8 cellular contexts compared by ENCODE assay signal in genomic region chr6:31952140-31952805, GRCh38. TPM values are rescaled to one million over a fixed set of nuclear protein-coding genes. Genes with fewer than 3 reads are reported as not detected.
DNase-seq lines count a peak whose midpoint lies in the region; ATAC-seq and TF ChIP-seq lines count a peak whose summit lies in the region.

No MANE protein-coding gene starts in this region.

- H3K36me3 ChIP-seq in muscle layer of colon (ENCODE audit: insufficient read depth, low read length) (peaks cover 56% of the 10 kb centered on the region), aorta (ENCODE audit: control insufficient read depth in 1 of 2, insufficient read depth in 2 of 2, low read length in 1 of 2) (peaks cover 0 to 6% of the 10 kb centered on the region in 2 donors)

- TF ChIP-seq CTCF in VCaP (conservative IDR thresholded peaks at IDR 0.05) (peak; percentile 89), epithelial cell of esophagus (IDR thresholded peaks at IDR 0.05; ENCODE audit: insufficient read depth, low read depth, low read length, missing control alignments) (peak; percentile 81)

- H3K9me3 ChIP-seq in muscle layer of colon (ENCODE audit: low read length) (no peaks in the 10 kb centered on the region), aorta (ENCODE audit: control insufficient read depth, low read length) (no peaks in the 10 kb centered on the region)

- H3K27me3 ChIP-seq in muscle layer of colon (ENCODE audit: control insufficient read depth in 1 of 2, insufficient read depth in 2 of 2, low read length in 2 of 2) (no peaks in the 10 kb centered on the region), aorta (ENCODE audit: control insufficient read depth in 1 of 2, insufficient read depth in 2 of 2, low read length in 1 of 2) (no peaks in the 10 kb centered on the region)

- 32 to 36% methylated on average over 5 of the region's 5 CpGs for WGBS in aorta, 2 donors

- no peak for TF ChIP-seq EP300 in Ishikawa (IDR thresholded peaks at IDR 0.05; ENCODE audit: borderline replicate concordance)

- H3K27ac ChIP-seq in VCaP, result no peak overlapping the region
- H3K27ac ChIP-seq in muscle layer of colon (ENCODE audit: low read depth, low read length), result peak overlapping the region; percentile 4
- no peak overlapping the region for H3K27ac ChIP-seq in aorta (ENCODE audit: low read depth in 1 of 2, low read length in 2 of 2)

- no peak overlapping the region for H3K9ac ChIP-seq in muscle layer of colon (ENCODE audit: low read length)

- H3K4me1 ChIP-seq in muscle layer of colon (ENCODE audit: insufficient read depth, low read length) (peaks cover 2% of the 10 kb centered on the region), aorta (ENCODE audit: control insufficient read depth in 1 of 2, insufficient read depth in 2 of 2, low read length in 2 of 2) (no peaks in the 10 kb centered on the region)

- intact Hi-C loops in aorta (cut with DNase I), result loop anchor here in 1 of 2 donors (5.0 kb wide), 3 partner anchors 50 to 270 kb away; partner anchors contain the start of genes DDAH2, LY6G5C and ZBTB12

- DNase-seq in DMS53 treated with DMSO at 0.1 percent for 48 hours (lab: John Stamatoyannopoulos, UW; ENCODE audit: unreplicated experiment) (peak; percentile 21), epithelial cell of esophagus (ENCODE audit: low read depth) (peak; percentile 60), aorta (peak; percentile 80 to 90), NCI-H1694 treated with DMSO at 0.1 percent for 48 hours (lab: John Stamatoyannopoulos, UW) (no peak)

- ATAC-seq in aorta (ENCODE audit: low FRiP score) (peak; percentile 62), HG02852 (IDR thresholded peaks at IDR 0.05; ENCODE audit: unreplicated experiment) (no peak)

- H3K4me3 ChIP-seq in epithelial cell of esophagus (ENCODE audit: low read length), result no peak overlapping the region
- H3K4me3 ChIP-seq in muscle layer of colon (ENCODE audit: low read depth in 1 of 2, low read length in 2 of 2), result no peak overlapping the region
- no peak overlapping the region for H3K4me3 ChIP-seq in aorta (ENCODE audit: low read length in 2 of 2)

- TF ChIP-seq RAD21 in Ishikawa (IDR thresholded peaks at IDR 0.05; ENCODE audit: low read depth), result peak; percentile 56

TF ChIP-seq in Ishikawa, 13 proteins besides CTCF, POLR2A, EP300 and RAD21:
- TF ChIP-seq NFIC (IDR thresholded peaks at IDR 0.05) (no peak), YY1 (IDR thresholded peaks at IDR 0.05; ENCODE audit: low read depth) (no peak), TAF1 (IDR thresholded peaks at IDR 0.05; ENCODE audit: low read depth) (no peak), USF1 (IDR thresholded peaks at IDR 0.05) (no peak), REST (IDR thresholded peaks at IDR 0.05; ENCODE audit: low read depth) (no peak), EGR1 (IDR thresholded peaks at IDR 0.05) (no peak), ZBTB7A (IDR thresholded peaks at IDR 0.05; ENCODE audit: low read depth) (no peak), CEBPB (IDR thresholded peaks at IDR 0.05) (no peak), MAX (IDR thresholded peaks at IDR 0.05) (no peak), CREB1 (IDR thresholded peaks at IDR 0.05; ENCODE audit: low read depth) (no peak), FOXM1 (IDR thresholded peaks at IDR 0.05; ENCODE audit: borderline replicate concordance, low read depth) (no peak), TEAD4 (IDR thresholded peaks at IDR 0.05) (no peak), TCF12 (IDR thresholded peaks at IDR 0.05; ENCODE audit: low read depth) (no peak)
TF ChIP-seq in Ishikawa: peak in this region for 0.

RNA-seq across cellular contexts. Expression of gene CFB, which starts 6.4 kb away (rescaled TPM):
- total RNA-seq in aorta, result 100 to 1,000 TPM in 1 of 2 donors, 10 to 100 TPM in 1; 56.7 to 141 TPM
- polyA plus RNA-seq in aorta, result 10 to 100 TPM; 26.4 to 90.4 TPM

RNA-seq across cellular contexts. Expression of gene NELFE, which starts 6.5 kb away (rescaled TPM):
- 10 to 100 TPM; 42.2 to 55.5 TPM for total RNA-seq in aorta
- 10 to 100 TPM; 61.9 to 71.5 TPM for polyA plus RNA-seq in aorta

RNA-seq across cellular contexts. Expression of gene SKIC2, which starts 6.7 kb away (rescaled TPM):
- total RNA-seq in aorta, result 10 to 100 TPM; 53.8 to 90.3 TPM
- 100 to 1,000 TPM in 1 of 2 donors, 10 to 100 TPM in 1; 26.7 to 188 TPM for polyA plus RNA-seq in aorta

RNA-seq across cellular contexts. Expression of gene DXO, which starts 19.7 kb away (rescaled TPM):
- total RNA-seq in aorta, result 10 to 100 TPM; 20.2 to 20.5 TPM
- 10 to 100 TPM in 1 of 2 donors, 1 to 10 TPM in 1; 5.1 to 41.7 TPM for polyA plus RNA-seq in aorta

RNA-seq across cellular contexts. Expression of gene C2, which starts 24.8 kb away (rescaled TPM):
- 10 to 100 TPM; 20.8 to 46.6 TPM for total RNA-seq in aorta
- polyA plus RNA-seq in aorta, result 10 to 100 TPM in 1 of 2 donors, 1 to 10 TPM in 1; 5.6 to 16.7 TPM
